ENCODE assay signal across 19 cellular contexts in the genomic region with DNA sequence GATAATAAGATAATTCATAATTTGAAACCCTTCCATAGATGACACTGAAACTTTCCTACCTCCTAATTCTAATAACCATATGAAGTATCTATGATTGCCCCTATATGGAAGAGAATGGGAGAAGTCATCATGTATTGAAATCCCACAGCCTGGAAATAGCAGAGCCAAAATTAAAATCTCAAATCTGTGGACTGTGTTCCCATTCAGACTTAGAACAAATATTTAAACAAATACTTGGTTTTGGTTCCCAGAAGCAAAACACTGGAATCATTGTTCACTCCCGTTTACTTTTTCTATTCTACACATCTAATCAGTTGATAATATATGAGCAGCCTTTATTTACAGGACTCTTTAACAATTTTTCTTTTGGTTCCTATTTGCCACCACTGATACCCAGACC.
"Had no signal": no experiment of that assay in that cellular context is flagged by ENCODE, and none has a peak within 500 bp of the region (broad histone marks: within the 10 kb centered on the region; RNA-seq: fewer than 3 reads in every experiment).

No MANE protein-coding gene starts in this region.

- H3K4me3 ChIP-seq: colonic mucosa, esophagus muscularis mucosa, gastrocnemius medialis, heart left ventricle, hepatocyte, lower lobe of right lung had no signal

- H3K36me3 Mint-ChIP-seq: immature natural killer cell, memory B cell had no signal

- H2AFZ ChIP-seq: hepatocyte had no signal

- H3K27me3 Mint-ChIP-seq: dendritic cell treated with granulocyte-macrophage colony-stimulating factor and Interleukin-4, amounts not matched to agents 40 ng/mL and 50 ng/mL, for 4 days; effector memory CD8-positive, alpha-beta T cell; memory B cell had no signal

- H3K79me2 ChIP-seq: hepatocyte had no signal

- H3K27me3 ChIP-seq: colonic mucosa, esophagus muscularis mucosa, foreskin keratinocyte, gastrocnemius medialis, heart left ventricle, hepatocyte had no signal

- H3K4me1 ChIP-seq: colonic mucosa, esophagus muscularis mucosa, foreskin keratinocyte, gastrocnemius medialis, heart left ventricle, lower lobe of right lung had no signal

- ATAC-seq: effector memory CD8-positive, alpha-beta T cell; gastrocnemius medialis; heart left ventricle; left colon; left lobe of liver; left ventricle myocardium superior had no signal

- H3K27ac Mint-ChIP-seq: dendritic cell treated with granulocyte-macrophage colony-stimulating factor and Interleukin-4, amounts not matched to agents 40 ng/mL and 50 ng/mL, for 4 days; effector memory CD8-positive, alpha-beta T cell; immature natural killer cell; memory B cell had no signal

- H3K9me3 Mint-ChIP-seq: dendritic cell treated with granulocyte-macrophage colony-stimulating factor and Interleukin-4, amounts not matched to agents 40 ng/mL and 50 ng/mL, for 4 days had no signal

- H3K9me3 ChIP-seq: colonic mucosa, esophagus muscularis mucosa, gastrocnemius medialis, lower lobe of right lung had no signal

- H3K27ac ChIP-seq: colonic mucosa, esophagus muscularis mucosa, foreskin keratinocyte, gastrocnemius medialis, heart left ventricle, hepatocyte, lower lobe of right lung had no signal

- H3K4me3 Mint-ChIP-seq: dendritic cell treated with granulocyte-macrophage colony-stimulating factor and Interleukin-4, amounts not matched to agents 40 ng/mL and 50 ng/mL, for 4 days; effector memory CD8-positive, alpha-beta T cell; immature natural killer cell; memory B cell had no signal

- H3K4me1 Mint-ChIP-seq: immature natural killer cell, memory B cell had no signal

- H3K36me3 ChIP-seq: colonic mucosa, esophagus muscularis mucosa, gastrocnemius medialis, heart left ventricle, lower lobe of right lung had no signal

- H3K4me2 ChIP-seq: hepatocyte had no signal

- DNase-seq: colonic mucosa; cortex of kidney; effector CD8-positive, alpha-beta T cell; effector memory CD8-positive, alpha-beta T cell; gastrocnemius medialis; heart left ventricle; hypothalamus; immature natural killer cell; kidney; left colon; left ventricle myocardium superior; lower lobe of right lung; midbrain had no signal
